Comparison of ENCODE assay signal across 8 cellular contexts in the genomic region with DNA sequence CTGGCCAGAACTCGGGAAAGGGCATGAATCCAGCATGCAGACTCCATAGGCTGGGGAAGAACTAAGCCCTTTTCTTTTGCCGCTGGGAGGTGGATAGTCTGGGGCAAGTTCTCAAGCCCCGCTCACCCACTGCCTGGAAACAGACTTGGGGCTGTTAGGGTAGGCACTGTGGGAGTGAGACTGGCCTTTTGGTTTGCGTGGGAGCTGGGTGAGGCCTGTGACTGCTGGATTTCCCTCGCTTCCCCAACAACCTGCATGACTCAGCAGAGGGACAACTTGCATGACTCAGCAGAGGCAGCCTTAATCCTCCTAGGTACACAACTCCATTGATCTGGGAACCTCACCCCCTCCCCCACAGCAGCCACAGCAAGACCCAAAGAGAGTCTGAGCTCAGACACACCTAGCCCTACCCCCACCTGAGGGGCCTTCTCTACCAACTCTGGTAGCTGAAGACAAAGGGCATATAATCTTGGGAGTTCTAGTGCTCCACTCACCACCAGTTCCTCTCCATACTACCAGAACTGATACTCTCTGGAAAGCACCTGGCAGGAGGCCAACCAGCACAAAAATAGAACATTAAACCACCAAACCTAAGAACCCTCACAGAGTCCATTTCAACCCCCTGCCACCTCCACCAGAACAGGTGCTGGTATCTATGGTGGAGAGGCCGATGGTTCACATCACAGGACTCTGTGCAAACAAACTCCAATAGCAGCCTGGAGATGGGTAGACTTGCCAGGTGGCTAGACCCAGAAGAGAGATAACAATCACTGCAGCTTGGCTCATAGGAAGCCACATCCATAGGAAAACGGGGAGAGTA.
DNase-seq lines count a peak whose midpoint lies in the region; ATAC-seq, FAIRE-seq and TF ChIP-seq lines count a peak whose summit lies in the region.

No MANE protein-coding gene starts in this region.

- H3K9ac ChIP-seq in HepG2 (ENCODE audit: insufficient read depth, low read depth, low read length) = no peak overlapping the region

- H3K4me3 ChIP-seq in HepG2 (replicated peaks in 1 of 3; ENCODE audit: insufficient read depth in 1 of 3, low read depth in 2 of 3, low read length in 3 of 3) = no peak overlapping the region

- no peaks in the 10 kb centered on the region for H3K27me3 ChIP-seq in HepG2 (ENCODE audit: control insufficient read depth in 1 of 2, insufficient read depth in 2 of 2, low read length in 2 of 2)

- no peak for TF ChIP-seq EP300 in HepG2 (IDR thresholded peaks at IDR 0.05; ENCODE audit: low read depth in 2 of 2, low read length in 2 of 2)
- TF ChIP-seq EP300 in HepG2 (CRISPR knock-in tag; IDR thresholded peaks at IDR 0.05; ENCODE audit: borderline replicate concordance) = no peak

- no peak overlapping the region for H2AFZ ChIP-seq in HepG2 (ENCODE audit: low read length)

- no peaks in the 10 kb centered on the region for H3K36me3 ChIP-seq in HepG2 (replicated peaks in 1 of 2; ENCODE audit: control insufficient read depth in 1 of 2, insufficient read depth in 2 of 2, low read length in 2 of 2)

- CTCF ChIA-PET in RWPE1 (lab: Yijun Ruan, JAX) = no interaction called here
- CTCF ChIA-PET in HepG2 (lab: Yijun Ruan, JAX; ENCODE audit: low intra/inter-chr PET ratio, low total read pairs) = no interaction called here
- CTCF ChIA-PET in HEK293T (lab: Yijun Ruan, JAX) = no interaction called here

- no peak for TF ChIP-seq POLR2A in HepG2 (IDR thresholded peaks at IDR 0.05; ENCODE audit: insufficient read depth in 1 of 2, low read depth in 2 of 2, low read length in 2 of 2)

- H3K27ac ChIP-seq in C4-2B (peak overlapping the region; percentile 2), RWPE1 (peak overlapping the region; percentile 46), HepG2 (ENCODE audit: extremely low read length, insufficient read depth, low read length) (no peak overlapping the region)

- no peaks in the 10 kb centered on the region for H3K9me3 ChIP-seq in HepG2 (ENCODE audit: low read length)

- no peaks in the 10 kb centered on the region for H4K20me1 ChIP-seq in HepG2 (ENCODE audit: insufficient read depth, low read length)

- H3K4me2 ChIP-seq in HepG2 (ENCODE audit: low read depth, low read length) = 0 out of 2 replicates have a peak overlapping the region, but pooled peaks have one; percentile 7

- FAIRE-seq in HepG2 (lab: Jason Lieb, UNC) = no peak

- intact Hi-C loops in HepG2 (cut with micrococcal nuclease; ENCODE audit: unreplicated experiment) = no loop called here

- TF ChIP-seq CTCF in C4-2B (conservative IDR thresholded peaks at IDR 0.05) = no peak
- TF ChIP-seq CTCF in RWPE1 (conservative IDR thresholded peaks at IDR 0.05; ENCODE audit: low read depth) = no peak
- TF ChIP-seq CTCF in HepG2 (CRISPR knock-in tag; IDR thresholded peaks at IDR 0.05) = no peak

- TF ChIP-seq RAD21 in HepG2 (CRISPR knock-in tag; IDR thresholded peaks at IDR 0.05) = no peak

- H3K4me1 ChIP-seq in HepG2 (ENCODE audit: insufficient read depth, low read length) = peaks cover 21% of the 10 kb centered on the region

- peak; percentile 78 for ATAC-seq in GM19397 (IDR thresholded peaks at IDR 0.05; ENCODE audit: unreplicated experiment)
- peak; percentile 73 for ATAC-seq in HG03460 (IDR thresholded peaks at IDR 0.05; ENCODE audit: unreplicated experiment)
- peak; percentile 33 for ATAC-seq in HepG2

- 41% methylated on average over 5 of the region's 7 CpGs for WGBS in HepG2 (ENCODE audit: low lambda C conversion rate)

- in situ Hi-C loops in HepG2 (cut with HindIII; ENCODE audit: extremely low pct_ligation_motif_present, low pct_unique_long_range_greater_than_20kb) = no loop called here

- POLR2A ChIA-PET in RWPE1 (lab: Yijun Ruan, JAX; ENCODE audit: low non-redundant PET) = no interaction called here
- POLR2A ChIA-PET in HepG2 (lab: Yijun Ruan, JAX) = no interaction called here
- POLR2A ChIA-PET in HEK293T (lab: Yijun Ruan, JAX) = no interaction called here

- no TSS peak for BruUV-seq in HepG2 (replicated peaks; lab: Mats Ljungman, UMichigan)

- H3K79me2 ChIP-seq in HepG2 (ENCODE audit: insufficient read depth, low read length) = no peaks in the 10 kb centered on the region

- DNase-seq in RWPE1 (ENCODE audit: low spot score) (peak; percentile 15), HepG2 (ENCODE audit: low spot score) (peak; percentile 42), NCI-H1436 (lab: John Stamatoyannopoulos, UW) (no peak), HEK293T (ENCODE audit: extremely low spot score) (no peak)
- DNase-seq in activated T-cell treated with anti-CD3 and anti-CD28 coated beads, Interleukin-2, amount 50 U/mL, for 1 hour = no peak

TF ChIP-seq in HepG2, 621 proteins besides CTCF, POLR2A, EP300 and RAD21 (continues in another document):
- TF ChIP-seq GATAD2A (CRISPR knock-in tag; IDR thresholded peaks at IDR 0.05) = no peak
- TF ChIP-seq CAMTA2 (CRISPR knock-in tag; IDR thresholded peaks at IDR 0.05; ENCODE audit: borderline replicate concordance) = no peak
- TF ChIP-seq, protein P1, sequence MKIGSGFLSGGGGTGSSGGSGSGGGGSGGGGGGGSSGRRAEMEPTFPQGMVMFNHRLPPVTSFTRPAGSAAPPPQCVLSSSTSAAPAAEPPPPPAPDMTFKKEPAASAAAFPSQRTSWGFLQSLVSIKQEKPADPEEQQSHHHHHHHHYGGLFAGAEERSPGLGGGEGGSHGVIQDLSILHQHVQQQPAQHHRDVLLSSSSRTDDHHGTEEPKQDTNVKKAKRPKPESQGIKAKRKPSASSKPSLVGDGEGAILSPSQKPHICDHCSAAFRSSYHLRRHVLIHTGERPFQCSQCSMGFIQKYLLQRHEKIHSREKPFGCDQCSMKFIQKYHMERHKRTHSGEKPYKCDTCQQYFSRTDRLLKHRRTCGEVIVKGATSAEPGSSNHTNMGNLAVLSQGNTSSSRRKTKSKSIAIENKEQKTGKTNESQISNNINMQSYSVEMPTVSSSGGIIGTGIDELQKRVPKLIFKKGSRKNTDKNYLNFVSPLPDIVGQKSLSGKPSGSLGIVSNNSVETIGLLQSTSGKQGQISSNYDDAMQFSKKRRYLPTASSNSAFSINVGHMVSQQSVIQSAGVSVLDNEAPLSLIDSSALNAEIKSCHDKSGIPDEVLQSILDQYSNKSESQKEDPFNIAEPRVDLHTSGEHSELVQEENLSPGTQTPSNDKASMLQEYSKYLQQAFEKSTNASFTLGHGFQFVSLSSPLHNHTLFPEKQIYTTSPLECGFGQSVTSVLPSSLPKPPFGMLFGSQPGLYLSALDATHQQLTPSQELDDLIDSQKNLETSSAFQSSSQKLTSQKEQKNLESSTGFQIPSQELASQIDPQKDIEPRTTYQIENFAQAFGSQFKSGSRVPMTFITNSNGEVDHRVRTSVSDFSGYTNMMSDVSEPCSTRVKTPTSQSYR (CRISPR knock-in tag; IDR thresholded peaks at IDR 0.05; ENCODE audit: borderline replicate concordance) = peak; percentile 42; the same call in 1 of the 2 replicates
- TF ChIP-seq TERF1 (CRISPR knock-in tag; IDR thresholded peaks at IDR 0.05) = no peak
- TF ChIP-seq RFX1 (IDR thresholded peaks at IDR 0.05) = no peak
- no peak for TF ChIP-seq TAF15 (IDR thresholded peaks at IDR 0.05; ENCODE audit: low read depth, low read length, poor library complexity, severe bottlenecking)
- no peak for TF ChIP-seq PPARG (CRISPR knock-in tag; conservative IDR thresholded peaks at IDR 0.05)

TF ChIP-seq in HEK293T, 16 proteins besides CTCF, POLR2A, EP300 and RAD21:
- TF ChIP-seq CTBP1 (IDR thresholded peaks at IDR 0.05; ENCODE audit: borderline replicate concordance) (no peak), NFRKB (IDR thresholded peaks at IDR 0.05) (no peak)

Comparison
In these comparisons a context has a peak if more than half of its experiments do, and no peak if none do; other contexts are left out.
1. DNase-seq: peak in RWPE1 (single experiment) and HepG2 (single experiment); none in NCI-H1436 (single experiment), HEK293T (single experiment) and activated T-cell treated with anti-CD3 and anti-CD28 coated beads, Interleukin-2, amount 50 U/mL, for 1 hour (single experiment).
2. Peak in every context shown above with its lines, with median percentiles within 50 percentile points of each other: ATAC-seq.